Comparison of ENCODE assay signal across 1 cellular context in genomic region chr3:65685621-65686020, GRCh38.
TF ChIP-seq lines count a peak whose summit lies in the region.

No MANE protein-coding gene starts in this region.

TF ChIP-seq in GM23338, 12 proteins besides CTCF, POLR2A, EP300 and RAD21 (continued from another document):
- no peak for TF ChIP-seq ZNF462 (CRISPR knock-in tag; IDR thresholded peaks at IDR 0.05)
- no peak for TF ChIP-seq CREB1 (CRISPR knock-in tag; IDR thresholded peaks at IDR 0.05; ENCODE audit: low read depth)
